Comparison of ENCODE assay signal across 26 cellular contexts in genomic region chr20:45888681-45889080, GRCh38.
"Had no signal": no experiment of that assay in that cellular context is flagged by ENCODE, and none has a peak within 500 bp of the region (broad histone marks: within the 10 kb centered on the region; RNA-seq: fewer than 3 reads in every experiment).

No MANE protein-coding gene starts in this region.

- H3K9me3 Mint-ChIP-seq: activated T-cell treated with anti-CD3 and anti-CD28 coated beads, Interleukin-2, amount 50 U/mL, for 24 hours; activated T-helper 2 cell treated with anti-CD3 and anti-CD28 coated beads, Interferon-gamma antibody, Interleukin-2, Interleukin-4, amounts not matched to agents 10 μg/mL and 5 μg/mL and 100 μg/mL, durations not matched to agents 14 hours and 24 hours and 36 hours; endodermal cell; memory B cell; naive B cell; stimulated activated naive CD8-positive, alpha-beta T cell treated with anti-CD3 and anti-CD28 coated beads, Interleukin-15, amount 100 ng/mL, for 72 hours; T-cell; T-helper 2 cell treated with Interferon-gamma antibody and Interleukin-4, amounts not matched to agents 5 μg/mL and 100 μg/mL, for 36 hours had no signal

- H3K4me3 Mint-ChIP-seq: activated T-cell treated with anti-CD3 and anti-CD28 coated beads, Interleukin-2, amount 50 U/mL, for 24 hours; endodermal cell; memory B cell; T-helper 2 cell treated with Interferon-gamma antibody and Interleukin-4, amounts not matched to agents 5 μg/mL and 100 μg/mL, for 36 hours had no signal

- H3K27me3 Mint-ChIP-seq: activated T-cell treated with anti-CD3 and anti-CD28 coated beads, Interleukin-2, amount 50 U/mL, for 24 hours; memory B cell; naive B cell; stimulated activated naive CD8-positive, alpha-beta T cell treated with anti-CD3 and anti-CD28 coated beads, Interleukin-15, amount 100 ng/mL, for 72 hours; T-cell had no signal

- FAIRE-seq: pancreas had no signal

- H3K36me3 ChIP-seq: uterus had no signal

- H3K27ac ChIP-seq: epithelial cell of prostate, pancreas, right atrium auricular region, tibial nerve, WERI-Rb-1 had no signal

- DNase-seq: activated CD4-positive, CD25-positive, alpha-beta regulatory T cell treated with anti-CD3 and anti-CD28 coated beads, Interleukin-2, amount 50 U/mL, for 72 hours; activated CD8-positive, alpha-beta memory T cell treated with anti-CD3 and anti-CD28 coated beads for 24 hours; activated CD8-positive, alpha-beta memory T cell treated with anti-CD3 and anti-CD28 coated beads, Interleukin-2, amount 50 U/mL, for 4 hours; activated naive CD4-positive, alpha-beta T cell treated with Interleukin-2 at 50 U/mL for 16 hours; activated T-cell treated with anti-CD3 and anti-CD28 coated beads, Interleukin-2, amount 50 U/mL, for 24 hours; amygdala; cortex of kidney; endodermal cell; heart left ventricle; islet precursor cell; left colon; naive B cell; pancreas; stimulated activated CD4-positive, alpha-beta T cell treated with anti-CD3 and anti-CD28 coated beads, Interleukin-12 subunit alpha, Interleukin-12 subunit beta, amount 100 ng/mL, for 4 hours; stimulated activated naive CD8-positive, alpha-beta T cell treated with anti-CD3 and anti-CD28 coated beads, Interleukin-15, amount 100 ng/mL, for 72 hours; T-cell; uterus; WERI-Rb-1 had no signal

- H3K27me3 ChIP-seq: gastroesophageal sphincter, heart left ventricle, pancreas, right atrium auricular region, tibial nerve, uterus had no signal

- H3K4me3 ChIP-seq: gastroesophageal sphincter, pancreas, right atrium auricular region, tibial nerve, uterus had no signal

- ATAC-seq: gastroesophageal sphincter; heart left ventricle; left colon; pancreas; psoas muscle; stimulated activated naive CD8-positive, alpha-beta T cell treated with anti-CD3 and anti-CD28 coated beads, Interleukin-15, amount 100 ng/mL, for 72 hours; T-cell had no signal

- H3K27ac Mint-ChIP-seq: activated T-cell treated with anti-CD3 and anti-CD28 coated beads, Interleukin-2, amount 50 U/mL, for 24 hours; activated T-helper 2 cell treated with anti-CD3 and anti-CD28 coated beads, Interferon-gamma antibody, Interleukin-2, Interleukin-4, amounts not matched to agents 10 μg/mL and 5 μg/mL and 100 μg/mL, durations not matched to agents 14 hours and 24 hours and 36 hours; endodermal cell; memory B cell; stimulated activated naive CD8-positive, alpha-beta T cell treated with anti-CD3 and anti-CD28 coated beads, Interleukin-15, amount 100 ng/mL, for 72 hours; T-helper 2 cell treated with Interferon-gamma antibody and Interleukin-4, amounts not matched to agents 5 μg/mL and 100 μg/mL, for 36 hours had no signal

- H3K9me3 ChIP-seq: gastroesophageal sphincter, heart left ventricle, pancreas, psoas muscle, right atrium auricular region, tibial nerve, uterus had no signal
